7 cellular contexts compared by ENCODE assay signal in the genomic region with DNA sequence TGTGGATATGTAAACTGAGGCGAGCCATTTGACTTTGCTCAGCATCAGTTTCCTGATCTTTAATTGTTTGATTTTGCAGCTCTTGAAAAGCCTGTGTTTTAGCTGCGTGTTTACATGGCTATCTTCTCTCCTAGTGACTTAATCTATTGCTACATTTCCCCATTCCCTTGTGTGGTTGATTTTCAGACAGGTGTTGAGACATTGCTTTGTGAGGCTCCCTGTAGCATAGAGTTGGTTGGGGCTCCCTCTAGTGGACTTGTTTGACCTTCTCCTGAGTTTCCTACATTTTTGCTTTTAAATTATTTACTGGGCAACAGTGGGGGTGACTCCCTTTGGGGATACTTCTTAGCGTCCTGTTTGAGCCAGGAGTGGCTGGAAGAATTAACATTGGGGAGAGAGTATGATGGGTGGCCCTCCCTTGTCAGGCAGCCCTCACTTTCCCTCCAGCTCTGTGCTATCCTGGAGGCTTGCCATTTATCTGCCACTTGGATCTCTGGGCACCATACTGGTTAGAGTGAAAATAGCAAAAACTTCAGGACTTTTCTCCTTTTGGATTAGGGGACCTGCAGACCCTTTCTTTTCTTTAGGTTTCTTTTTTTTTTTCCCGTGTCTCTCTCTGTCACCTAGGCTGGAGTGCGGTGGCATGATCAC. TPM values are rescaled to one million over a fixed set of nuclear protein-coding genes. Genes with fewer than 3 reads are reported as not detected.
A peak's percentile ranks its signal among the peaks of the same experiment; 100 is the strongest.
DNase-seq lines count a peak whose midpoint lies in the region; ATAC-seq and TF ChIP-seq lines count a peak whose summit lies in the region.

No MANE protein-coding gene starts in this region.

- H3K4me3 Mint-ChIP-seq in stimulated activated naive B cell treated with anti-CD40 and anti-IgM and Interleukin-4, amounts not matched to agents 10 μg/mL and 1 μg/mL and 100 μg/mL, for 72 hours, result no peak overlapping the region

- no peaks in the 10 kb centered on the region for H3K9me3 ChIP-seq in NT2/D1 (ENCODE audit: insufficient read depth, low read length)
- no peaks in the 10 kb centered on the region for H3K9me3 ChIP-seq in mucosa of descending colon

- H3K27me3 Mint-ChIP-seq in stimulated activated naive B cell treated with anti-CD40 and anti-IgM and Interleukin-4, amounts not matched to agents 10 μg/mL and 1 μg/mL and 100 μg/mL, for 72 hours, result peaks cover 0 to 5% of the 10 kb centered on the region in 2 donors

- H3K27me3 ChIP-seq in NT2/D1 (ENCODE audit: insufficient read depth, insufficient read length), result no peaks in the 10 kb centered on the region

- in situ Hi-C loops in GM13977 (cut with MboI; ENCODE audit: low pct_unique_long_range_greater_than_20kb, low sequenced_read_pairs, unreplicated experiment), result no loop called here

- H3K36me3 ChIP-seq in NT2/D1 (ENCODE audit: insufficient read depth, insufficient read length, low read length), result no peaks in the 10 kb centered on the region
- no peaks in the 10 kb centered on the region for H3K36me3 ChIP-seq in mucosa of descending colon (ENCODE audit: low read depth)

- no peaks in the 10 kb centered on the region for H3K9me3 Mint-ChIP-seq in stimulated activated naive B cell treated with anti-CD40 and anti-IgM and Interleukin-4, amounts not matched to agents 10 μg/mL and 1 μg/mL and 100 μg/mL, for 72 hours

- no peaks in the 10 kb centered on the region for H3K36me3 Mint-ChIP-seq in stimulated activated naive B cell treated with anti-CD40 and anti-IgM and Interleukin-4, amounts not matched to agents 10 μg/mL and 1 μg/mL and 100 μg/mL, for 72 hours

- no peak overlapping the region for H3K9ac ChIP-seq in NT2/D1 (ENCODE audit: insufficient read length, low read depth)

- H3K27ac Mint-ChIP-seq in stimulated activated naive B cell treated with anti-CD40 and anti-IgM and Interleukin-4, amounts not matched to agents 10 μg/mL and 1 μg/mL and 100 μg/mL, for 72 hours, result no peak overlapping the region

- TF ChIP-seq RAD21 in Ishikawa (IDR thresholded peaks at IDR 0.05; ENCODE audit: low read depth), result peak; percentile 94

- DNase-seq in GM13977 (ENCODE audit: low spot score), result peak; percentile 87
- DNase-seq in NT2/D1 (ENCODE audit: low read depth, low spot score), result peak; percentile 65
- peak in 2 of 3 experiments; percentile 17 to 30 for DNase-seq in activated CD8-positive, alpha-beta memory T cell treated with anti-CD3 and anti-CD28 coated beads for 48 hours (ENCODE audit: low read depth in 2 of 3, low spot score in 2 of 3)
- DNase-seq in epidermal melanocyte (ENCODE audit: insufficient read length, low spot score), result peak; percentile 82
- DNase-seq in mucosa of descending colon, result peak in 1 of 3 donors; percentile 92
- peak; percentile 53 for DNase-seq in stimulated activated naive B cell treated with anti-CD40 and anti-IgM and Interleukin-4, amounts not matched to agents 10 μg/mL and 1 μg/mL and 100 μg/mL, for 72 hours

- TF ChIP-seq EP300 in Ishikawa (IDR thresholded peaks at IDR 0.05; ENCODE audit: borderline replicate concordance), result no peak

- intact Hi-C loops in mucosa of descending colon (cut with DNase I, micrococcal nuclease), result no loop called here

- TF ChIP-seq CTCF in GM13977 (IDR thresholded peaks at IDR 0.05; ENCODE audit: extremely low read depth, insufficient read depth, missing control alignments), result peak; percentile 79
- TF ChIP-seq CTCF in mucosa of descending colon (IDR thresholded peaks at IDR 0.05), result peak; percentile 44

- H3K4me3 ChIP-seq in NT2/D1 (ENCODE audit: insufficient read length, low read depth) (no peak overlapping the region), mucosa of descending colon (no peak overlapping the region)

- peaks cover 5 to 9% of the 10 kb centered on the region in 2 donors for H3K4me1 Mint-ChIP-seq in stimulated activated naive B cell treated with anti-CD40 and anti-IgM and Interleukin-4, amounts not matched to agents 10 μg/mL and 1 μg/mL and 100 μg/mL, for 72 hours

- ATAC-seq in mucosa of descending colon, result peak; percentile 94
- peak; percentile 98 to 99 for ATAC-seq in stimulated activated naive B cell treated with anti-CD40 and anti-IgM and Interleukin-4, amounts not matched to agents 10 μg/mL and 1 μg/mL and 100 μg/mL, for 72 hours (replicated peaks)

- H3K4me1 ChIP-seq in NT2/D1 (ENCODE audit: insufficient read depth, insufficient read length), result peaks cover 3% of the 10 kb centered on the region
- no peaks in the 10 kb centered on the region for H3K4me1 ChIP-seq in mucosa of descending colon (ENCODE audit: low read depth)

TF ChIP-seq in Ishikawa, 13 proteins besides CTCF, POLR2A, EP300 and RAD21:
- TF ChIP-seq TCF12 (IDR thresholded peaks at IDR 0.05; ENCODE audit: low read depth) (no peak), CEBPB (IDR thresholded peaks at IDR 0.05) (peak; percentile 52; the same call in 1 of the 2 replicates)

RNA-seq across cellular contexts. Expression of a gene that starts 9.2 kb away (rescaled TPM):
- total RNA-seq in mucosa of descending colon, result 10 to 100 TPM; 11.0 to 24.4 (median 13.1) TPM

RNA-seq across cellular contexts. Expression of a gene that starts 11.7 kb away (rescaled TPM):
- total RNA-seq in mucosa of descending colon, result 100 to 1,000 TPM in 1 of 3 donors, 10 to 100 TPM in 2; 52.9 to 151 (median 75.8) TPM

RNA-seq across cellular contexts. Expression of a gene that starts 28.4 kb away (rescaled TPM):
- 10 to 100 TPM; 14.1 to 19.3 (median 16.3) TPM for total RNA-seq in mucosa of descending colon

RNA-seq across cellular contexts. Expression of a gene that starts 48.1 kb away (rescaled TPM):
- total RNA-seq in mucosa of descending colon, result under 1 TPM in 2 of 3 donors, not detected in 1; 0.07 to 0.85 TPM
